In the genomic region with DNA sequence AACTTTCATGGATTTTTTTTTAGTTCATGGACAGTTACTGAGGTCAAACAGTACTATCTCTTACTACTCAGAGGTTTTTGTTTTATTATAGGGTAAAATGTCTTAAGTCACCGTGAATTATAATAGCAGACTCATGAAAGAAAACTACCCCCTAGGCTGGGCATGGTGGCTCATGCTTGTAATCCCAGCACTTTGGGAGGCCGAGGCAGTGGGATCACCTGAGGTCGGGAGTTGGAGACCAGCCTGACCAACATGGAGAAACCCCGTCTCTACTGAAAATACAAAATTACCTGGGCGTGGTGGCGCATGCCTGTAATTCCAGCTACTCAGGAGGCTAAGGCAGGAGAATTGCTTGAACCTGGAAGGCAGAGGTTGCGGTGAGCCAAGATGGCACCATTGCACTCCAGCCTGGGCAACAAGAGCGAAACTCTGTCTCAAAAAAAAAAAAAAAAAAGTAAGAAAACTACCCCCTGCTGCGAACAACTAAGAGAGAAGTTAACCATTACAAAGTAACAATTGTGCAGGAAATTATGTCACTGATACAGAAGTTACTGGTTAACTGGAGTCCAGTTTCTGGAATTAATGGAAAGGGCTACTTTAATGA, we compare ENCODE assay signal across 7 cellular contexts. TPM values are rescaled to one million over a fixed set of nuclear protein-coding genes. Genes with fewer than 3 reads are reported as not detected.
"Had no signal": no experiment of that assay in that cellular context is flagged by ENCODE, and none has a peak within 500 bp of the region (broad histone marks: within the 10 kb centered on the region; RNA-seq: fewer than 3 reads in every experiment).

No MANE protein-coding gene starts in this region.

RNA-seq across cellular contexts. Expression of a gene that starts 25.1 kb away (rescaled TPM):
- total RNA-seq: dermis microvascular lymphatic vessel endothelial cell, endothelial cell of umbilical vein, natural killer cell, sciatic nerve, skeletal muscle tissue, tibial nerve had no signal
- polyA plus RNA-seq: endothelial cell of umbilical vein, heart left ventricle had no signal
